ENCODE assay signal across 9 cellular contexts in the genomic region with DNA sequence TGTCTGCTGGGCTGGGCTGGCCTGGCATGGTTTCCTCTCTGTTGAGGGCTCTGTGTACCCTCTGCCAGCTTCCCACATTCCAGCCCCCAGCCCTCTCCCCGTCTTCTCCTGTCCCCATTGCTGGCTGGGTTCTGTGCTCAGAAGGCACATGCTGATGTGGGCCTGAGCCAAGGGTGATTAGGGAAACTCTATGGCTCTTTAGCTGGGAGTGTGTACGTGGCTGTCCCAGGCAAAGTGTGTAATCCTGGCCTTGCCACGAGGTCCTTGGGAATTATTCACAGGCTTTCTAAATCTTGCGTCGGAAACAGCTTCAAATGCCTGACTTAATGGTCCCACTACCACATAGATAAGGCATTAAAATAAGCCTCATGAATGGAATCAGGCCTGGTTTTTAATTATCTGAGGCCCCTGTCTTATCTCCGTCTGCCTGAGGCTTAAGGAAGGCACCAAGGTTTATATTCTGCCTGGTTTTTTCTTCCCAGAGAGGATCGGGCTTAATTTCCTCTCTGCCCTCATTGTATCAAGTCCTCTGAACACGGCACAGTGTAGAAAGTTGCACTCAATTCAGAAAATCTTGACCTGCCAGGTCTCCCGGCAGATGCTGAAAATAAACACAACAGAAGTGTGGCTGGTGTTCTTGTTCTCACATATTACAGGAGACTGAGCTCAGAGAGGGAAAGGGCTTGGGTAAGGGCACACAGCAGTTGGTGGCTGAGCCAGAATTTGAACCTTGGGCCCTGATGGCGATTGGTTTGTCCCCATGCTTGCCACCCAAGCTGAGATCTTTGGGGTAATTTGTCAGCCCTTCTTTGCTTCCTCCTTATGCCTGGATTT. TPM values are rescaled to one million over a fixed set of nuclear protein-coding genes. Genes with fewer than 3 reads are reported as not detected.
DNase-seq lines count a peak whose midpoint lies in the region; ATAC-seq and TF ChIP-seq lines count a peak whose summit lies in the region.
"Had no signal": no experiment of that assay in that cellular context is flagged by ENCODE, and none has a peak within 500 bp of the region (broad histone marks: within the 10 kb centered on the region; RNA-seq: fewer than 3 reads in every experiment).

No MANE protein-coding gene starts in this region.

- DNase-seq in cardiac muscle cell (ENCODE audit: low read depth in 1 of 2, low spot score in 1 of 2): peak; percentile 29 to 82
- DNase-seq in activated CD4-positive, CD25-positive, alpha-beta regulatory T cell (lab: John Stamatoyannopoulos, UW): no peak
- no peak for DNase-seq in omental fat pad (ENCODE audit: low spot score)
- DNase-seq: NCI-H446 had no signal

- H3K4me3 ChIP-seq in cardiac muscle cell: no peak overlapping the region
- H3K4me3 ChIP-seq in skeletal muscle tissue (ENCODE audit: low read length in 3 of 3): peak overlapping the region; percentile 50 to 83 (median 81)

- peak overlapping the region; percentile 74 for H3K27ac ChIP-seq in cardiac muscle cell
- peak overlapping the region; percentile 99 for H3K27ac ChIP-seq in skeletal muscle tissue (ENCODE audit: low read depth, low read length)

- ATAC-seq in GM18868 (IDR thresholded peaks at IDR 0.05; ENCODE audit: unreplicated experiment) (peak; percentile 5), SK-N-SH treated with all-trans-retinoic acid at 6 μM for 48 hours (peak; percentile 12; the same call in 1 of the 3 replicates), omental fat pad (ENCODE audit: low FRiP score) (no peak), GM18870 (IDR thresholded peaks at IDR 0.05; ENCODE audit: unreplicated experiment) (no peak), HG03135 (IDR thresholded peaks at IDR 0.05; ENCODE audit: unreplicated experiment) (no peak)

- H3K9me3 ChIP-seq in cardiac muscle cell (ENCODE audit: low read depth) (no peaks in the 10 kb centered on the region), skeletal muscle tissue (ENCODE audit: control insufficient read depth in 3 of 3, low read length in 3 of 3) (no peaks in the 10 kb centered on the region)

- H3K36me3 ChIP-seq in cardiac muscle cell (no peaks in the 10 kb centered on the region), skeletal muscle tissue (ENCODE audit: control insufficient read depth in 3 of 3, insufficient read depth in 3 of 3, low read length in 3 of 3) (peaks cover under 1 to 8% (median 7%) of the 10 kb centered on the region in 3 donors)

- H3K9ac ChIP-seq in skeletal muscle tissue (ENCODE audit: low read depth in 1 of 3, low read length in 3 of 3): peak overlapping the region; percentile 94 to 97 (median 94)

- no peak for TF ChIP-seq CTCF in cardiac muscle cell (IDR thresholded peaks at IDR 0.05; ENCODE audit: low read depth, low read length)
- TF ChIP-seq CTCF in omental fat pad (IDR thresholded peaks at IDR 0.05): no peak

- H3K27me3 ChIP-seq in cardiac muscle cell (no peaks in the 10 kb centered on the region), skeletal muscle tissue (ENCODE audit: control insufficient read depth in 3 of 3, insufficient read depth in 3 of 3, low read length in 3 of 3) (no peaks in the 10 kb centered on the region)

- H3K4me1 ChIP-seq in cardiac muscle cell (ENCODE audit: low read depth) (peaks cover 46% of the 10 kb centered on the region), skeletal muscle tissue (ENCODE audit: control insufficient read depth in 3 of 3, insufficient read depth in 3 of 3, low read length in 3 of 3) (peaks cover 56 to 72% (median 63%) of the 10 kb centered on the region in 3 donors)

TF ChIP-seq in SK-N-SH treated with all-trans-retinoic acid at 6 μM for 48 hours, 23 proteins besides CTCF, POLR2A, EP300 and RAD21:
- TF ChIP-seq TCF4 (CRISPR knock-in tag; IDR thresholded peaks at IDR 0.05; ENCODE audit: borderline replicate concordance): peak; percentile 31
- no peak for TF ChIP-seq ESRRG (CRISPR knock-in tag; IDR thresholded peaks at IDR 0.05)

RNA-seq across cellular contexts. Expression of gene LGALS9, which starts 52.9 kb away (rescaled TPM):
- total RNA-seq in cardiac muscle cell (0.63 and 1.3 TPM in 2 replicates), skeletal muscle tissue (3.1 TPM), omental fat pad (100 to 1,000 TPM in 1 of 4 donors, 10 to 100 TPM in 3; 36.3 to 172 (median 54.3) TPM)
- 0.46 and 0.90 TPM in 2 replicates for polyA plus RNA-seq in cardiac muscle cell

Comparison
In these comparisons a context has a peak if more than half of its experiments do, and no peak if none do; other contexts are left out.
1. ATAC-seq: peak in GM18868 (single experiment) and SK-N-SH treated with all-trans-retinoic acid at 6 μM for 48 hours (single experiment); none in omental fat pad (single experiment), GM18870 (single experiment) and HG03135 (single experiment).
2. DNase-seq: peak in cardiac muscle cell (2 of 2); none in activated CD4-positive, CD25-positive, alpha-beta regulatory T cell (0 of 4) and omental fat pad (single experiment).